ENCODE assay signal across 29 cellular contexts in genomic region chr16:72295914-72296313, GRCh38.
"Had no signal": no experiment of that assay in that cellular context is flagged by ENCODE, and none has a peak within 500 bp of the region (broad histone marks: within the 10 kb centered on the region; RNA-seq: fewer than 3 reads in every experiment).

No MANE protein-coding gene starts in this region.

- DNase-seq: hippocampal formation; kidney glomerular epithelial cell; left cardiac atrium; lower lobe of right lung; mammary epithelial cell; mesenchymal stem cell; naive thymus-derived CD8-positive, alpha-beta T cell; occipital lobe; ovary; stimulated activated CD4-positive, alpha-beta T cell treated with anti-CD3 and anti-CD28 coated beads, Interleukin-12 subunit alpha, Interleukin-12 subunit beta, amount 100 ng/mL, for 4 hours; stimulated activated CD4-positive, alpha-beta T cell treated with anti-CD3 and anti-CD28 coated beads, Interleukin-15, amount 100 ng/mL, for 24 hours; stimulated activated CD4-positive, alpha-beta T cell treated with anti-CD3 and anti-CD28 coated beads, Interleukin-2, amount 100 ng/mL, for 24 hours; stimulated activated CD4-positive, alpha-beta T cell treated with anti-CD3 and anti-CD28 coated beads, Interleukin-4, amount 100 ng/mL, for 1 hour; stimulated activated naive B cell treated with anti-CD40 and anti-IgM and Interleukin-4, amounts not matched to agents 10 μg/mL and 1 μg/mL and 100 μg/mL, for 72 hours; stimulated activated naive CD8-positive, alpha-beta T cell treated with anti-CD3 and anti-CD28 coated beads, Interleukin-15, Interleukin-2, amounts not matched to agents 100 U/mL and 50 U/mL, for 24 hours; stomach; testis; thyroid gland; transverse colon; upper lobe of left lung had no signal

- H3K4me1 Mint-ChIP-seq: naive thymus-derived CD8-positive, alpha-beta T cell; nephron; stimulated activated naive B cell treated with anti-CD40 and anti-IgM and Interleukin-4, amounts not matched to agents 10 μg/mL and 1 μg/mL and 100 μg/mL, for 72 hours had no signal

- H3K27ac Mint-ChIP-seq: naive thymus-derived CD8-positive, alpha-beta T cell; nephron; progenitor cell of endocrine pancreas; stimulated activated naive B cell treated with anti-CD40 and anti-IgM and Interleukin-4, amounts not matched to agents 10 μg/mL and 1 μg/mL and 100 μg/mL, for 72 hours had no signal

- H3K27me3 Mint-ChIP-seq: naive thymus-derived CD8-positive, alpha-beta T cell; progenitor cell of endocrine pancreas; stimulated activated naive B cell treated with anti-CD40 and anti-IgM and Interleukin-4, amounts not matched to agents 10 μg/mL and 1 μg/mL and 100 μg/mL, for 72 hours had no signal

- H3K27me3 ChIP-seq: neutrophil, ovary, right atrium auricular region, stomach, testis, thyroid gland, transverse colon, upper lobe of left lung, vagina had no signal

- H3K36me3 ChIP-seq: lower lobe of right lung, neutrophil, ovary, right atrium auricular region, stomach, thyroid gland, transverse colon, upper lobe of left lung, vagina had no signal

- H3K4me3 ChIP-seq: lower lobe of right lung, ovary, right atrium auricular region, skin epidermis, stomach, testis, thyroid gland, transverse colon, upper lobe of left lung, vagina had no signal

- H3K36me3 Mint-ChIP-seq: naive thymus-derived CD8-positive, alpha-beta T cell; stimulated activated naive B cell treated with anti-CD40 and anti-IgM and Interleukin-4, amounts not matched to agents 10 μg/mL and 1 μg/mL and 100 μg/mL, for 72 hours had no signal

- H3K9me3 Mint-ChIP-seq: naive thymus-derived CD8-positive, alpha-beta T cell; nephron; neural crest cell; stimulated activated naive B cell treated with anti-CD40 and anti-IgM and Interleukin-4, amounts not matched to agents 10 μg/mL and 1 μg/mL and 100 μg/mL, for 72 hours had no signal

- H3K4me3 Mint-ChIP-seq: naive thymus-derived CD8-positive, alpha-beta T cell; nephron; neural crest cell; stimulated activated naive B cell treated with anti-CD40 and anti-IgM and Interleukin-4, amounts not matched to agents 10 μg/mL and 1 μg/mL and 100 μg/mL, for 72 hours had no signal

- H3K9me3 ChIP-seq: lower lobe of right lung, neutrophil, ovary, right atrium auricular region, stomach, testis, thyroid gland, transverse colon, upper lobe of left lung, vagina had no signal

- H3K4me1 ChIP-seq: lower lobe of right lung, right atrium auricular region, testis, thyroid gland, upper lobe of left lung had no signal

- H3K27ac ChIP-seq: lower lobe of right lung, neutrophil, ovary, right atrium auricular region, skin epidermis, stomach, testis, thyroid gland, transverse colon, upper lobe of left lung, vagina had no signal

- ATAC-seq: left cardiac atrium; left lobe of liver; lower lobe of right lung; naive thymus-derived CD8-positive, alpha-beta T cell; sciatic nerve; stimulated activated naive B cell treated with anti-CD40 and anti-IgM and Interleukin-4, amounts not matched to agents 10 μg/mL and 1 μg/mL and 100 μg/mL, for 72 hours; stimulated activated naive CD8-positive, alpha-beta T cell treated with anti-CD3 and anti-CD28 coated beads, Interleukin-15, Interleukin-2, amounts not matched to agents 100 U/mL and 50 U/mL, for 24 hours had no signal
